Comparison of ENCODE assay signal across 13 cellular contexts in genomic region chr10:4073912-4074311, GRCh38.
A peak's percentile ranks its signal among the peaks of the same experiment; 100 is the strongest.
DNase-seq lines count a peak whose midpoint lies in the region; ATAC-seq, FAIRE-seq and TF ChIP-seq lines count a peak whose summit lies in the region.
"Had no signal": no experiment of that assay in that cellular context is flagged by ENCODE, and none has a peak within 500 bp of the region (broad histone marks: within the 10 kb centered on the region; RNA-seq: fewer than 3 reads in every experiment).

No MANE protein-coding gene starts in this region.

- H3K27ac Mint-ChIP-seq in astrocyte (ENCODE audit: unreplicated experiment), result no peak overlapping the region
- no peak overlapping the region for H3K27ac Mint-ChIP-seq in activated T-helper 1 cell treated with anti-CD3 and anti-CD28 coated beads, Interleukin-12 subunit alpha, Interleukin-12 subunit beta, Interleukin-2, Interleukin-4 antibody, amounts not matched to agents 30 ng/mL and 10 ng/mL and 1 ng/mL, durations not matched to agents 14 hours and 24 hours and 36 hours

- no peaks in the 10 kb centered on the region for H4K20me1 ChIP-seq in astrocyte (ENCODE audit: insufficient read depth, low read length)
- H4K20me1 ChIP-seq in smooth muscle cell (ENCODE audit: low read depth), result no peaks in the 10 kb centered on the region

- TF ChIP-seq CTCF in astrocyte (IDR thresholded peaks at IDR 0.05; ENCODE audit: insufficient read depth, low read depth, low read length) (no peak), smooth muscle cell (IDR thresholded peaks at IDR 0.05; ENCODE audit: borderline replicate concordance, insufficient read depth, poor library complexity, severe bottlenecking) (no peak)

- H3K4me2 ChIP-seq in astrocyte (ENCODE audit: low read length) (peak overlapping the region; percentile 4), smooth muscle cell (peak overlapping the region; percentile 60)

- peak; percentile 73 for ATAC-seq in Right ventricle myocardium superior (ENCODE audit: poor library complexity)
- no peak for ATAC-seq in GM19467 (IDR thresholded peaks at IDR 0.05; ENCODE audit: unreplicated experiment)
- ATAC-seq: naive thymus-derived CD4-positive, alpha-beta T cell had no signal

- peaks cover 40% of the 10 kb centered on the region for H3F3A ChIP-seq in smooth muscle cell (ENCODE audit: low read depth)

- DNase-seq in GM04504 (ENCODE audit: low read depth), result peak; percentile 80
- peak; percentile 81 for DNase-seq in astrocyte (ENCODE audit: low read depth)
- peak; percentile 68 for DNase-seq in Right ventricle myocardium superior
- no peak for DNase-seq in smooth muscle cell (lab: John Stamatoyannopoulos, UW; ENCODE audit: unreplicated experiment)
- no peak for DNase-seq in GOT3 (lab: John Stamatoyannopoulos, UW)
- DNase-seq in activated T-helper 1 cell treated with anti-CD3 and anti-CD28 coated beads, Interleukin-12 subunit alpha, Interleukin-12 subunit beta, Interleukin-2, Interleukin-4 antibody, amounts not matched to agents 30 ng/mL and 10 ng/mL and 1 ng/mL, durations not matched to agents 14 hours and 24 hours and 36 hours (ENCODE audit: low spot score), result no peak
- DNase-seq in activated CD4-positive, CD25-positive, alpha-beta regulatory T cell (lab: John Stamatoyannopoulos, UW), result no peak
- DNase-seq: activated T-cell treated with anti-CD3 and anti-CD28 coated beads, Interleukin-2, amount 50 U/mL, for 1 hour; naive thymus-derived CD4-positive, alpha-beta T cell; NCI-H2029 treated with DMSO at 0.1 percent for 48 hours; stimulated activated CD4-positive, alpha-beta T cell treated with anti-CD3 and anti-CD28 coated beads, Interleukin-2, amount 100 ng/mL, for 24 hours had no signal

- no peaks in the 10 kb centered on the region for H3K36me3 Mint-ChIP-seq in astrocyte (ENCODE audit: low read depth, unreplicated experiment)
- peaks cover 5% of the 10 kb centered on the region for H3K36me3 Mint-ChIP-seq in activated T-helper 1 cell treated with anti-CD3 and anti-CD28 coated beads, Interleukin-12 subunit alpha, Interleukin-12 subunit beta, Interleukin-2, Interleukin-4 antibody, amounts not matched to agents 30 ng/mL and 10 ng/mL and 1 ng/mL, durations not matched to agents 14 hours and 24 hours and 36 hours (ENCODE audit: low read depth)

- peaks cover 3% of the 10 kb centered on the region for H3K9me3 Mint-ChIP-seq in astrocyte (ENCODE audit: unreplicated experiment)
- H3K9me3 Mint-ChIP-seq in activated T-helper 1 cell treated with anti-CD3 and anti-CD28 coated beads, Interleukin-12 subunit alpha, Interleukin-12 subunit beta, Interleukin-2, Interleukin-4 antibody, amounts not matched to agents 30 ng/mL and 10 ng/mL and 1 ng/mL, durations not matched to agents 14 hours and 24 hours and 36 hours, result no peaks in the 10 kb centered on the region
- H3K9me3 Mint-ChIP-seq: naive thymus-derived CD4-positive, alpha-beta T cell had no signal

- no peaks in the 10 kb centered on the region for H3K79me2 ChIP-seq in astrocyte (ENCODE audit: insufficient read depth, low read length)
- H3K79me2 ChIP-seq in smooth muscle cell (ENCODE audit: low read depth), result no peaks in the 10 kb centered on the region

- H3K27ac ChIP-seq in astrocyte (ENCODE audit: low read depth, low read length) (no peak overlapping the region), smooth muscle cell (ENCODE audit: low read depth) (peak overlapping the region; percentile 76)

- FAIRE-seq in astrocyte (lab: Jason Lieb, UNC), result peak; percentile 97
- FAIRE-seq: HTR-8/SVneo had no signal

- H3K27me3 ChIP-seq in astrocyte (ENCODE audit: insufficient read depth, low read length), result no peaks in the 10 kb centered on the region
- H3K27me3 ChIP-seq in smooth muscle cell (ENCODE audit: low read depth), result no peaks in the 10 kb centered on the region

- H3K9me3 ChIP-seq in astrocyte (ENCODE audit: insufficient read depth, low read depth, low read length) (no peaks in the 10 kb centered on the region), smooth muscle cell (replicated peaks; ENCODE audit: low read depth) (no peaks in the 10 kb centered on the region)

- H3K36me3 ChIP-seq in astrocyte (ENCODE audit: insufficient read depth, low read length) (no peaks in the 10 kb centered on the region), smooth muscle cell (ENCODE audit: low read depth) (no peaks in the 10 kb centered on the region)

- no peak overlapping the region for H3K9ac ChIP-seq in astrocyte (ENCODE audit: low read length)
- no peak overlapping the region for H3K9ac ChIP-seq in smooth muscle cell (ENCODE audit: low read depth)

- no peak overlapping the region for H3K4me3 Mint-ChIP-seq in astrocyte (ENCODE audit: unreplicated experiment)
- no peak overlapping the region for H3K4me3 Mint-ChIP-seq in activated T-helper 1 cell treated with anti-CD3 and anti-CD28 coated beads, Interleukin-12 subunit alpha, Interleukin-12 subunit beta, Interleukin-2, Interleukin-4 antibody, amounts not matched to agents 30 ng/mL and 10 ng/mL and 1 ng/mL, durations not matched to agents 14 hours and 24 hours and 36 hours

- no peak overlapping the region for H3K4me3 ChIP-seq in astrocyte (ENCODE audit: insufficient read depth, low read depth, low read length)
- H3K4me3 ChIP-seq in smooth muscle cell, result no peak overlapping the region

- WGBS in smooth muscle cell (ENCODE audit: low lambda C conversion rate), result 21% methylated on average over 1 of the region's 1 CpG

- peaks cover 17% of the 10 kb centered on the region for H3K4me1 ChIP-seq in astrocyte (ENCODE audit: insufficient read depth, low read length)
- H3K4me1 ChIP-seq in smooth muscle cell (ENCODE audit: low read depth), result peaks cover 8% of the 10 kb centered on the region

- H3K27me3 Mint-ChIP-seq in astrocyte (ENCODE audit: low read depth, unreplicated experiment), result no peaks in the 10 kb centered on the region
- H3K27me3 Mint-ChIP-seq in activated T-helper 1 cell treated with anti-CD3 and anti-CD28 coated beads, Interleukin-12 subunit alpha, Interleukin-12 subunit beta, Interleukin-2, Interleukin-4 antibody, amounts not matched to agents 30 ng/mL and 10 ng/mL and 1 ng/mL, durations not matched to agents 14 hours and 24 hours and 36 hours (ENCODE audit: insufficient read depth), result no peaks in the 10 kb centered on the region
- H3K27me3 Mint-ChIP-seq: naive thymus-derived CD4-positive, alpha-beta T cell had no signal

- no peak overlapping the region for H2AFZ ChIP-seq in astrocyte (ENCODE audit: low read depth, low read length)
- no peak overlapping the region for H2AFZ ChIP-seq in smooth muscle cell (ENCODE audit: low read depth)

- H3K4me1 Mint-ChIP-seq in astrocyte (ENCODE audit: low read depth, unreplicated experiment), result peaks cover 20% of the 10 kb centered on the region
- H3K4me1 Mint-ChIP-seq in activated T-helper 1 cell treated with anti-CD3 and anti-CD28 coated beads, Interleukin-12 subunit alpha, Interleukin-12 subunit beta, Interleukin-2, Interleukin-4 antibody, amounts not matched to agents 30 ng/mL and 10 ng/mL and 1 ng/mL, durations not matched to agents 14 hours and 24 hours and 36 hours (ENCODE audit: low read depth), result peaks cover 40% of the 10 kb centered on the region

- intact Hi-C loops in Right ventricle myocardium superior (cut with DNase I), result loop anchor here (10.0 kb wide), 1 partner anchor 139 kb away; no protein-coding TSS in a partner anchor
- intact Hi-C loops in activated T-helper 1 cell treated with anti-CD3 and anti-CD28 coated beads, Interleukin-12 subunit alpha, Interleukin-12 subunit beta, Interleukin-2, Interleukin-4 antibody, amounts not matched to agents 30 ng/mL and 10 ng/mL and 1 ng/mL, durations not matched to agents 14 hours and 24 hours and 36 hours (cut with micrococcal nuclease), result loop anchor here (2.0 kb wide), 1 partner anchor 57 kb away; no protein-coding TSS in a partner anchor

Comparison
In these comparisons a context has a peak if more than half of its experiments do, and no peak if none do; other contexts are left out.
1. DNase-seq: peak in GM04504 (single experiment), astrocyte (single experiment) and Right ventricle myocardium superior (single experiment); none in smooth muscle cell (single experiment), GOT3 (single experiment), activated T-helper 1 cell treated with anti-CD3 and anti-CD28 coated beads, Interleukin-12 subunit alpha, Interleukin-12 subunit beta, Interleukin-2, Interleukin-4 antibody, amounts not matched to agents 30 ng/mL and 10 ng/mL and 1 ng/mL, durations not matched to agents 14 hours and 24 hours and 36 hours (single experiment) and activated CD4-positive, CD25-positive, alpha-beta regulatory T cell (0 of 4).